2 cellular contexts compared by ENCODE assay signal in genomic region chr1:225778412-225778669, GRCh38.
TF ChIP-seq lines count a peak whose summit lies in the region.

No MANE protein-coding gene starts in this region.

TF ChIP-seq in GM12878, 131 proteins besides CTCF, POLR2A, EP300 and RAD21:
- TF ChIP-seq ATF2 (IDR thresholded peaks at IDR 0.05; ENCODE audit: low read length) (0 out of 2 replicates have a peak, but pooled peaks have one; percentile 27), BMI1 (IDR thresholded peaks at IDR 0.05; ENCODE audit: borderline replicate concordance) (no peak), SRF (IDR thresholded peaks at IDR 0.05; ENCODE audit: low read depth in 2 of 2, low read length in 2 of 2) (no peak), GABPA (IDR thresholded peaks at IDR 0.05; ENCODE audit: low read depth) (no peak), CEBPZ (IDR thresholded peaks at IDR 0.05; ENCODE audit: low read depth, low read length) (no peak)

TF ChIP-seq in HepG2, 621 proteins besides CTCF, POLR2A, EP300 and RAD21:
- TF ChIP-seq GATA4 (IDR thresholded peaks at IDR 0.05; ENCODE audit: borderline replicate concordance, low read depth): no peak
- TF ChIP-seq ZNF619 (CRISPR knock-in tag; IDR thresholded peaks at IDR 0.05): no peak
- no peak for TF ChIP-seq SIN3A (IDR thresholded peaks at IDR 0.05; ENCODE audit: borderline replicate concordance, low read depth, low read length)
- TF ChIP-seq SRY (CRISPR knock-in tag; IDR thresholded peaks at IDR 0.05): no peak
- no peak for TF ChIP-seq NFIC (IDR thresholded peaks at IDR 0.05; ENCODE audit: low read length)
- no peak for TF ChIP-seq PHB2 (IDR thresholded peaks at IDR 0.05; ENCODE audit: partially characterized antibody)
- TF ChIP-seq NR3C1 (CRISPR knock-in tag; IDR thresholded peaks at IDR 0.05): no peak
- no peak for TF ChIP-seq ZNF275 (CRISPR knock-in tag; IDR thresholded peaks at IDR 0.05; ENCODE audit: borderline replicate concordance)
- TF ChIP-seq ZFP90 (CRISPR knock-in tag; IDR thresholded peaks at IDR 0.05; ENCODE audit: borderline replicate concordance): no peak
- no peak for TF ChIP-seq ZNF432 (CRISPR knock-in tag; IDR thresholded peaks at IDR 0.05; ENCODE audit: borderline replicate concordance)
